In the genomic region with DNA sequence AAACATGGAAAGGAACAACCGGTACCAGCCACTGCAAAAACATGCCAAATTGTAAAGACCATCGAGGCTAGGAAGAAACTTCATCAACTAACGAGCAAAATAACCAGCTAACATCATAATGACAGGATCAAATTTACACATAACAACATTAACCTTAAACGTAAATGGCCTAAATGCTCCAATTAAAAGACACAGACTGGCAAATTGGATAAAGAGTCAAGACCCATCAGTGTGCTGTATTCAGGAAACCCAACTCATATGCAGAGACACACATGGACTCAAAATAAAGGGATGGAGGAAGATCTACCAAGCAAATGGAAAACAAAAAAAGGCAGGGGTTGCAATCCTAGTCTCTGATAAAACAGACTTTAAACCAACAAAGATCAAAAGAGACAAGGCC, we compare ENCODE assay signal across 3 cellular contexts. TPM values are rescaled to one million over a fixed set of nuclear protein-coding genes. Genes with fewer than 3 reads are reported as not detected.
"Had no signal": no experiment of that assay in that cellular context is flagged by ENCODE, and none has a peak within 500 bp of the region (broad histone marks: within the 10 kb centered on the region; RNA-seq: fewer than 3 reads in every experiment).

No MANE protein-coding gene starts in this region.

RNA-seq across cellular contexts. Expression of a gene that starts 44.3 kb away (rescaled TPM):
- total RNA-seq: bronchial epithelial cell, cardiac septum had no signal
- polyA plus RNA-seq: aorta had no signal
